12 cellular contexts compared by ENCODE assay signal in genomic region chr11:60367009-60367408, GRCh38. TPM values are rescaled to one million over a fixed set of nuclear protein-coding genes. Genes with fewer than 3 reads are reported as not detected.
DNase-seq lines count a peak whose midpoint lies in the region; ATAC-seq and TF ChIP-seq lines count a peak whose summit lies in the region.
"Had no signal": no experiment of that assay in that cellular context is flagged by ENCODE, and none has a peak within 500 bp of the region (broad histone marks: within the 10 kb centered on the region; RNA-seq: fewer than 3 reads in every experiment).

No MANE protein-coding gene starts in this region.

- H3K79me2 ChIP-seq in OCI-LY7 (ENCODE audit: insufficient read depth, low read depth, low read length), result no peaks in the 10 kb centered on the region
- H3K79me2 ChIP-seq: parathyroid adenoma had no signal

- POLR2A ChIA-PET in OCI-LY7 (lab: Charles Lee), result interaction anchor here (0.6 to 3.5 kb wide), 11 partner anchors 11 to 117 kb away, joined by 3 to 30 read pairs (median 4); partner anchors contain the start of genes MS4A1 and MS4A7

- no peaks in the 10 kb centered on the region for H3K9me2 ChIP-seq in OCI-LY7 (ENCODE audit: insufficient read depth, low read length)

- peaks cover 0 to 18% (median 0%) of the 10 kb centered on the region in 45 donors for H3K27me3 ChIP-seq in dorsolateral prefrontal cortex

- peaks cover 4% of the 10 kb centered on the region; the same call in 1 of the 2 replicates for H3K9me3 ChIP-seq in OCI-LY7 (ENCODE audit: low read length)

- CTCF ChIA-PET in OCI-LY7 (lab: Charles Lee; ENCODE audit: unreplicated experiment), result interaction anchor here (1.1 kb wide), 1 partner anchor 89 kb away, joined by 3 read pairs; the partner anchor contains the start of gene MS4A1

- DNase-seq in OCI-LY7 (ENCODE audit: low spot score) (peak; percentile 63), dorsolateral prefrontal cortex (no peak), hippocampal formation (lab: John Stamatoyannopoulos, UW) (no peak), cerebellar nuclear complex (lab: John Stamatoyannopoulos, UW) (no peak)
- no peak for DNase-seq in activated effector memory CD4-positive, alpha-beta T cell treated with Interleukin-2 at 50 U/mL for 16 hours
- DNase-seq: activated CD8-positive, alpha-beta memory T cell treated with anti-CD3 and anti-CD28 coated beads for 24 hours; DND-41; KBM-7 had no signal

- no TSS peak for BruUV-seq in OCI-LY7 (replicated peaks; lab: Mats Ljungman, UMichigan)

- ATAC-seq in GM18499 (IDR thresholded peaks at IDR 0.05; ENCODE audit: insufficient read depth, unreplicated experiment), result peak; percentile 73
- peak; percentile 84 for ATAC-seq in GM19463 (IDR thresholded peaks at IDR 0.05; ENCODE audit: unreplicated experiment)
- peak; percentile 91 for ATAC-seq in HG03045 (IDR thresholded peaks at IDR 0.05; ENCODE audit: unreplicated experiment)

- no peaks in the 10 kb centered on the region; the same call in 1 of the 2 replicates for H3K36me3 ChIP-seq in OCI-LY7 (ENCODE audit: insufficient read depth, low read length)

- H2AFZ ChIP-seq in OCI-LY7 (ENCODE audit: low read length), result peak overlapping the region; percentile 64
- H2AFZ ChIP-seq: parathyroid adenoma had no signal

- peak overlapping the region; percentile 38 for H3K27ac ChIP-seq in OCI-LY7 (ENCODE audit: low read depth, low read length, poor library complexity, severe bottlenecking)
- no peak overlapping the region for H3K27ac ChIP-seq in dorsolateral prefrontal cortex
- H3K27ac ChIP-seq: parathyroid adenoma had no signal

- intact Hi-C loops in OCI-LY7 (cut with micrococcal nuclease; ENCODE audit: unreplicated experiment) (loop anchor here (1.0 kb wide), 1 partner anchor 88 kb away; the partner anchor contains the start of gene MS4A1), dorsolateral prefrontal cortex (cut with DNase I) (loop anchor here in 1 of 2 donors (10.0 kb wide), 1 partner anchor 248 kb away; no protein-coding TSS in a partner anchor)

- peak overlapping the region; percentile 54 for H3K4me2 ChIP-seq in OCI-LY7 (ENCODE audit: low read length)

- H4K20me1 ChIP-seq in OCI-LY7 (ENCODE audit: insufficient read depth, low read length), result no peaks in the 10 kb centered on the region

- H3K4me1 ChIP-seq in OCI-LY7 (ENCODE audit: insufficient read depth, low read length, poor library complexity, severe bottlenecking), result peaks cover 51% of the 10 kb centered on the region
- H3K4me1 ChIP-seq: parathyroid adenoma had no signal

- TF ChIP-seq CTCF in OCI-LY7 (conservative IDR thresholded peaks at IDR 0.05; ENCODE audit: low read length) (no peak), dorsolateral prefrontal cortex (IDR thresholded peaks at IDR 0.05 in 54 of 56, conservative IDR thresholded peaks at IDR 0.05 in 2 of 56; ENCODE audit: low read depth in 1 of 56, partially characterized antibody in 56 of 56) (no peak)

- H3K4me3 ChIP-seq in OCI-LY7 (ENCODE audit: low read depth, low read length, poor library complexity, severe bottlenecking) (peak overlapping the region; percentile 12), dorsolateral prefrontal cortex (no peak overlapping the region)

RNA-seq across cellular contexts. Expression of gene MS4A7, which starts 11.3 kb away (rescaled TPM):
- 0.26 and 0.54 TPM in 2 replicates for total RNA-seq in OCI-LY7 (2014; rRNA removed; shearing (Covaris generic))
- 1.1 and 2.4 TPM in 2 replicates for total RNA-seq in OCI-LY7 (2022)
- 10 to 100 TPM in 75 of 120 experiments, 1 to 10 TPM in 45; 1.9 to 50.4 (median 11.1) TPM for total RNA-seq in dorsolateral prefrontal cortex

RNA-seq across cellular contexts. Expression of gene MS4A14, which starts 29.2 kb away (rescaled TPM):
- 0.15 TPM in 1 of 2 replicates, not detected in the other for total RNA-seq in OCI-LY7 (2014; rRNA removed; shearing (Covaris generic))
- total RNA-seq in OCI-LY7 (2022) (0.18 TPM in 1 of 2 replicates, not detected in the other), dorsolateral prefrontal cortex (1 to 10 TPM in 92 of 120 experiments, under 1 TPM in 27, not detected in 1; 0.28 to 7.3 (median 1.4) TPM)

RNA-seq across cellular contexts. Expression of gene MS4A6E, which starts 40.0 kb away (rescaled TPM):
- total RNA-seq in OCI-LY7 (2014; rRNA removed; shearing (Covaris generic)), result not detected in 2 replicates
- total RNA-seq in OCI-LY7 (2022) (not detected in 2 replicates), dorsolateral prefrontal cortex (not detected)
